Comparison of ENCODE assay signal across 9 cellular contexts in genomic region chr2:229416116-229416694, GRCh38.
DNase-seq lines count a peak whose midpoint lies in the region; ATAC-seq and TF ChIP-seq lines count a peak whose summit lies in the region.
"Had no signal": no experiment of that assay in that cellular context is flagged by ENCODE, and none has a peak within 500 bp of the region (broad histone marks: within the 10 kb centered on the region; RNA-seq: fewer than 3 reads in every experiment).

No MANE protein-coding gene starts in this region.

- H3K4me1 Mint-ChIP-seq in activated T-helper 2 cell treated with anti-CD3 and anti-CD28 coated beads, Interferon-gamma antibody, Interleukin-2, Interleukin-4, amounts not matched to agents 10 μg/mL and 5 μg/mL and 100 μg/mL, durations not matched to agents 14 hours and 24 hours and 36 hours (ENCODE audit: low read depth), result no peaks in the 10 kb centered on the region
- no peaks in the 10 kb centered on the region for H3K4me1 Mint-ChIP-seq in activated CD8-positive, alpha-beta T cell treated with anti-CD3 and anti-CD28 coated beads, Interleukin-2, amount 10 ng/mL, durations not matched to agents 7 days and 5 days (ENCODE audit: low read depth)

- no peaks in the 10 kb centered on the region for H3K9me3 Mint-ChIP-seq in activated T-helper 2 cell treated with anti-CD3 and anti-CD28 coated beads, Interferon-gamma antibody, Interleukin-2, Interleukin-4, amounts not matched to agents 10 μg/mL and 5 μg/mL and 100 μg/mL, durations not matched to agents 14 hours and 24 hours and 36 hours
- H3K9me3 Mint-ChIP-seq in activated CD8-positive, alpha-beta T cell treated with anti-CD3 and anti-CD28 coated beads, Interleukin-2, amount 10 ng/mL, durations not matched to agents 7 days and 5 days (ENCODE audit: insufficient read depth), result no peaks in the 10 kb centered on the region

- peak overlapping the region; percentile 47 for H2AFZ ChIP-seq in mammary epithelial cell (ENCODE audit: low read depth, low read length)

- H3K4me2 ChIP-seq in mammary epithelial cell (ENCODE audit: insufficient read depth, low read depth, low read length), result peak overlapping the region; percentile 1

- H3K4me3 Mint-ChIP-seq in activated T-helper 2 cell treated with anti-CD3 and anti-CD28 coated beads, Interferon-gamma antibody, Interleukin-2, Interleukin-4, amounts not matched to agents 10 μg/mL and 5 μg/mL and 100 μg/mL, durations not matched to agents 14 hours and 24 hours and 36 hours (ENCODE audit: low read depth), result no peak overlapping the region
- no peak overlapping the region for H3K4me3 Mint-ChIP-seq in activated CD8-positive, alpha-beta T cell treated with anti-CD3 and anti-CD28 coated beads, Interleukin-2, amount 10 ng/mL, durations not matched to agents 7 days and 5 days

- ATAC-seq in right lobe of liver (peak; percentile 59 to 86 (median 77)), GM21529 (IDR thresholded peaks at IDR 0.05; ENCODE audit: unreplicated experiment) (no peak)
- ATAC-seq in activated CD8-positive, alpha-beta T cell treated with anti-CD3 and anti-CD28 coated beads, Interleukin-2, amount 10 ng/mL, durations not matched to agents 7 days and 5 days, result no peak
- ATAC-seq: GM12878 had no signal

- in situ Hi-C loops in mammary epithelial cell (cut with MboI; ENCODE audit: low sequenced_read_pairs in 2 of 2), result no loop called here

- no peak overlapping the region for H3K27ac Mint-ChIP-seq in activated T-helper 2 cell treated with anti-CD3 and anti-CD28 coated beads, Interferon-gamma antibody, Interleukin-2, Interleukin-4, amounts not matched to agents 10 μg/mL and 5 μg/mL and 100 μg/mL, durations not matched to agents 14 hours and 24 hours and 36 hours
- H3K27ac Mint-ChIP-seq in activated CD8-positive, alpha-beta T cell treated with anti-CD3 and anti-CD28 coated beads, Interleukin-2, amount 10 ng/mL, durations not matched to agents 7 days and 5 days, result no peak overlapping the region

- POLR2A ChIA-PET in activated CD8-positive, alpha-beta T cell treated with anti-CD3 and anti-CD28 coated beads, Interleukin-2, amount 10 ng/mL, durations not matched to agents 7 days and 5 days (lab: Charles Lee), result no interaction called here

- CTCF ChIA-PET in mammary epithelial cell (lab: Charles Lee; ENCODE audit: low non-redundant PET), result no interaction called here
- CTCF ChIA-PET in activated CD8-positive, alpha-beta T cell treated with anti-CD3 and anti-CD28 coated beads, Interleukin-2, amount 10 ng/mL, durations not matched to agents 7 days and 5 days (lab: Charles Lee), result interaction anchor here (1.0 kb wide), 1 partner anchor 15 kb away, joined by 3 read pairs; no protein-coding TSS in a partner anchor

- no TSS peak for BruUV-seq in mammary epithelial cell (replicated peaks; lab: Mats Ljungman, UMichigan)

- intact Hi-C loops in mammary epithelial cell (cut with micrococcal nuclease), result no loop called here
- intact Hi-C loops in right lobe of liver (cut with DNase I), result no loop called here
- intact Hi-C loops in activated T-helper 2 cell treated with anti-CD3 and anti-CD28 coated beads, Interferon-gamma antibody, Interleukin-2, Interleukin-4, amounts not matched to agents 10 μg/mL and 5 μg/mL and 100 μg/mL, durations not matched to agents 14 hours and 24 hours and 36 hours (cut with micrococcal nuclease), result no loop called here

- H3K27me3 ChIP-seq in mammary epithelial cell (ENCODE audit: insufficient read depth, low read length) (no peaks in the 10 kb centered on the region), right lobe of liver (no peaks in the 10 kb centered on the region), suprapubic skin (no peaks in the 10 kb centered on the region)

- H3K9ac ChIP-seq in mammary epithelial cell (ENCODE audit: insufficient read depth, low read length), result no peak overlapping the region

- DNase-seq in Kasumi-1 (lab: John Stamatoyannopoulos, UW), result peak; percentile 84 to 85
- DNase-seq in mammary epithelial cell, result no peak
- DNase-seq in right lobe of liver, result peak in 2 of 3 donors; percentile 31 to 49
- peak; percentile 91 for DNase-seq in suprapubic skin (ENCODE audit: low spot score in 2 of 2)
- DNase-seq in activated T-helper 2 cell treated with anti-CD3 and anti-CD28 coated beads, Interferon-gamma antibody, Interleukin-2, Interleukin-4, amounts not matched to agents 10 μg/mL and 5 μg/mL and 100 μg/mL, durations not matched to agents 14 hours and 24 hours and 36 hours (ENCODE audit: low spot score), result no peak
- no peak for DNase-seq in cerebellar cortex (ENCODE audit: low spot score)
- DNase-seq in activated CD8-positive, alpha-beta T cell treated with anti-CD3 and anti-CD28 coated beads, Interleukin-2, amount 10 ng/mL, durations not matched to agents 7 days and 5 days, result no peak

- H3K4me3 ChIP-seq in mammary epithelial cell (replicated peaks in 1 of 3; ENCODE audit: insufficient read depth in 1 of 3, low read depth in 2 of 3, low read length in 3 of 3) (no peak overlapping the region), right lobe of liver (no peak overlapping the region), suprapubic skin (no peak overlapping the region)
- H3K4me3 ChIP-seq: GM12878 had no signal

- no peaks in the 10 kb centered on the region for H3K4me1 ChIP-seq in mammary epithelial cell (ENCODE audit: insufficient read depth, low read length)
- no peaks in the 10 kb centered on the region for H3K4me1 ChIP-seq in right lobe of liver
- H3K4me1 ChIP-seq in suprapubic skin, result peaks cover 13% of the 10 kb centered on the region

- no peaks in the 10 kb centered on the region for H3K36me3 Mint-ChIP-seq in activated T-helper 2 cell treated with anti-CD3 and anti-CD28 coated beads, Interferon-gamma antibody, Interleukin-2, Interleukin-4, amounts not matched to agents 10 μg/mL and 5 μg/mL and 100 μg/mL, durations not matched to agents 14 hours and 24 hours and 36 hours (ENCODE audit: low read depth)
- H3K36me3 Mint-ChIP-seq in activated CD8-positive, alpha-beta T cell treated with anti-CD3 and anti-CD28 coated beads, Interleukin-2, amount 10 ng/mL, durations not matched to agents 7 days and 5 days (ENCODE audit: low read depth), result no peaks in the 10 kb centered on the region

- dilution Hi-C loops in mammary epithelial cell (cut with HindIII; ENCODE audit: low sequenced_read_pairs), result no loop called here

- H3K9me3 ChIP-seq in mammary epithelial cell (replicated peaks; ENCODE audit: insufficient read depth, low read length), result no peaks in the 10 kb centered on the region
- no peaks in the 10 kb centered on the region for H3K9me3 ChIP-seq in right lobe of liver
- no peaks in the 10 kb centered on the region for H3K9me3 ChIP-seq in suprapubic skin

- 16% methylated on average over 5 of the region's 5 CpGs for WGBS in mammary epithelial cell (ENCODE audit: low coverage, missing lambda C conversion rate)
- 23% methylated on average over 5 of the region's 5 CpGs for WGBS in right lobe of liver (ENCODE audit: insufficient coverage, low coverage, low lambda C conversion rate, missing lambda C conversion rate)
- WGBS in suprapubic skin, result 44% methylated on average over 5 of the region's 5 CpGs

- no peak overlapping the region for H3K27ac ChIP-seq in mammary epithelial cell (ENCODE audit: insufficient read depth, low read depth, low read length)
- peak overlapping the region in 1 of 3 donors; percentile 34 for H3K27ac ChIP-seq in right lobe of liver
- peak overlapping the region; percentile 68 for H3K27ac ChIP-seq in suprapubic skin

- no peaks in the 10 kb centered on the region for H3K79me2 ChIP-seq in mammary epithelial cell (ENCODE audit: insufficient read depth, low read length)

- TF ChIP-seq CTCF in mammary epithelial cell (conservative IDR thresholded peaks at IDR 0.05 in 1 of 2, IDR thresholded peaks at IDR 0.05 in 1 of 2; ENCODE audit: extremely low read depth in 1 of 2, insufficient read depth in 1 of 2, low read depth in 1 of 2, low read length in 2 of 2), result no peak
- no peak for TF ChIP-seq CTCF in right lobe of liver (IDR thresholded peaks at IDR 0.05)
- TF ChIP-seq CTCF in suprapubic skin (IDR thresholded peaks at IDR 0.05), result no peak

- H4K20me1 ChIP-seq in mammary epithelial cell (ENCODE audit: insufficient read depth, low read length), result no peaks in the 10 kb centered on the region

- TF ChIP-seq POLR2A in right lobe of liver (IDR thresholded peaks at IDR 0.05), result no peak
- peak in 1 of 2 donors; percentile 17 for TF ChIP-seq POLR2A in suprapubic skin (IDR thresholded peaks at IDR 0.05)

- TF ChIP-seq EP300 in suprapubic skin (IDR thresholded peaks at IDR 0.05), result no peak

- H3K27me3 Mint-ChIP-seq in activated T-helper 2 cell treated with anti-CD3 and anti-CD28 coated beads, Interferon-gamma antibody, Interleukin-2, Interleukin-4, amounts not matched to agents 10 μg/mL and 5 μg/mL and 100 μg/mL, durations not matched to agents 14 hours and 24 hours and 36 hours (ENCODE audit: low read depth), result no peaks in the 10 kb centered on the region
- H3K27me3 Mint-ChIP-seq in activated CD8-positive, alpha-beta T cell treated with anti-CD3 and anti-CD28 coated beads, Interleukin-2, amount 10 ng/mL, durations not matched to agents 7 days and 5 days (ENCODE audit: low read depth), result no peaks in the 10 kb centered on the region

- H3K36me3 ChIP-seq in mammary epithelial cell (ENCODE audit: insufficient read depth, low read length) (no peaks in the 10 kb centered on the region), right lobe of liver (no peaks in the 10 kb centered on the region), suprapubic skin (no peaks in the 10 kb centered on the region)

Comparison
In these comparisons a context has a peak if more than half of its experiments do, and no peak if none do; other contexts are left out.
1. DNase-seq: peak in Kasumi-1 (2 of 2), right lobe of liver (2 of 3) and suprapubic skin (2 of 2); none in mammary epithelial cell (single experiment), activated T-helper 2 cell treated with anti-CD3 and anti-CD28 coated beads, Interferon-gamma antibody, Interleukin-2, Interleukin-4, amounts not matched to agents 10 μg/mL and 5 μg/mL and 100 μg/mL, durations not matched to agents 14 hours and 24 hours and 36 hours (single experiment), cerebellar cortex (single experiment) and activated CD8-positive, alpha-beta T cell treated with anti-CD3 and anti-CD28 coated beads, Interleukin-2, amount 10 ng/mL, durations not matched to agents 7 days and 5 days (single experiment).
2. ATAC-seq: peak in right lobe of liver (4 of 4); none in GM21529 (single experiment) and activated CD8-positive, alpha-beta T cell treated with anti-CD3 and anti-CD28 coated beads, Interleukin-2, amount 10 ng/mL, durations not matched to agents 7 days and 5 days (single experiment).